9 cellular contexts compared by ENCODE assay signal in the genomic region with DNA sequence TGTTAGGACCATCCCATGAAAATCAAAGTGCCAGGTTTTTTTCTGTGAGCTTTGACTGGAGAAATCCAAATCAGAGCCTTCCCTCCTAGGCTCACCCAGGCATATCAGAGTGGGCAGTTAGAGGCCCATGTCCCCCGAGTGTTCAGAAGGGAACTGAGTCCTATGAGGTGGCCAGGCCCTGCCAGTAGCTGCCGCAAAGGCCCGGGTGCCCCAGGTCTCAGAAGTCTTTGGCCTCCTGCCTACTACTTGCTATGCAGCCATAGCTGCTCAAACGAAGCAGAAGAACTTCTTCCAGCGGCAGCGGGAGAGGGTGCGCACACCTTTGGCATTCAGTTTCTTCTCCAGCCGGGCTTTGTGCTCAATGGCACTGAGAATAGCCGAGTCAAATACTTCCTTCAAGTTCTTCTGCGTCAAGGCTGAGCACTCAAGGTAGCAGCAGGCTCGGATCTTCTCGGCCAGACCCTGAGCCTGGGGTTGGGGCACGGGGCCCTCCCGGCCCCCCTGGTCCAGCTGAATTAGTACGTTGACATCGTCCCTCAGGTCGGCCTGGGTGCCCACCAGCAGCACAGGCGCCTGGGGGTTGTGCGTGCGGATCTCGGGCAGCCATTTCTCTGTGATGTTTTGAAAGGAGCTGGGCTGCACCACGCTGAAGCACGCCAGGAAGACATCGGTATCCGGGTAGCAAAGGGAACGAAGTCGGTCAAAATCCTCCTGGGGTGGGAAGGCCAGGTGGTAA. TPM values are rescaled to one million over a fixed set of nuclear protein-coding genes. Genes with fewer than 3 reads are reported as not detected.
A peak's percentile ranks its signal among the peaks of the same experiment; 100 is the strongest.
DNase-seq lines count a peak whose midpoint lies in the region; ATAC-seq and TF ChIP-seq lines count a peak whose summit lies in the region.
"Had no signal": no experiment of that assay in that cellular context is flagged by ENCODE, and none has a peak within 500 bp of the region (broad histone marks: within the 10 kb centered on the region; RNA-seq: fewer than 3 reads in every experiment).

No MANE protein-coding gene starts in this region.

- H4K8ac ChIP-seq in neuronal stem cell (ENCODE audit: low read depth, low read length), result no peak overlapping the region

- no peaks in the 10 kb centered on the region for H3K4me1 ChIP-seq in neuronal stem cell (ENCODE audit: control insufficient read depth in 2 of 2, insufficient read depth in 1 of 2, low read depth in 1 of 2, low read length in 2 of 2)

- H3K9ac ChIP-seq in neuronal stem cell (ENCODE audit: low read depth, low read length, poor library complexity), result no peak overlapping the region

- no peak overlapping the region for H2BK5ac ChIP-seq in neuronal stem cell (ENCODE audit: low read length)

- H3K27ac ChIP-seq in neuronal stem cell (replicated peaks; ENCODE audit: low read length), result no peak overlapping the region
- H3K27ac ChIP-seq: SJSA1, upper lobe of right lung had no signal

- H4K91ac ChIP-seq in neuronal stem cell (ENCODE audit: low read depth, low read length, poor library complexity), result no peak overlapping the region

- no peak overlapping the region for H2BK120ac ChIP-seq in neuronal stem cell (ENCODE audit: low read depth, low read length)

- H3K23ac ChIP-seq in neuronal stem cell (ENCODE audit: low read depth, low read length, poor library complexity), result no peak overlapping the region

- H3K4ac ChIP-seq in neuronal stem cell (ENCODE audit: low read length), result no peak overlapping the region

- H3K79me1 ChIP-seq in neuronal stem cell (ENCODE audit: low read depth, low read length), result no peaks in the 10 kb centered on the region

- no peak overlapping the region for H3K18ac ChIP-seq in neuronal stem cell (ENCODE audit: low read length)

- no CpG with 5 or more reads among the region's 27 CpGs for WGBS in neuronal stem cell (ENCODE audit: extremely low coverage in 2 of 2, insufficient read length in 2 of 2, insufficient replicate concordance in 1 of 2), 2 donors

- H3K14ac ChIP-seq in neuronal stem cell (ENCODE audit: low read length), result no peak overlapping the region

- no peaks in the 10 kb centered on the region for H3K9me3 ChIP-seq in neuronal stem cell (replicated peaks in 1 of 2; ENCODE audit: control insufficient read depth in 2 of 2, insufficient read depth in 1 of 2, low read depth in 1 of 2, low read length in 2 of 2)
- H3K9me3 ChIP-seq: SJSA1, upper lobe of right lung had no signal

- peak; percentile 1 for DNase-seq in H4 (ENCODE audit: low spot score)
- DNase-seq in activated naive CD8-positive, alpha-beta T cell treated with anti-CD3 and anti-CD28 coated beads for 36 hours, result no peak
- DNase-seq in neuronal stem cell (ENCODE audit: low spot score), result no peak
- DNase-seq in kidney glomerular epithelial cell (lab: John Stamatoyannopoulos, UW), result no peak
- DNase-seq in foreskin fibroblast, result no peak

- peak overlapping the region; percentile 97 for H2AFZ ChIP-seq in neuronal stem cell (ENCODE audit: low read length)

- peak overlapping the region; percentile 17 for H2AK5ac ChIP-seq in neuronal stem cell (ENCODE audit: low read depth, low read length)

- H3K36me3 Mint-ChIP-seq in activated naive CD8-positive, alpha-beta T cell treated with anti-CD3 and anti-CD28 coated beads for 36 hours, result no peaks in the 10 kb centered on the region

- no peaks in the 10 kb centered on the region for H3K9me3 Mint-ChIP-seq in activated naive CD8-positive, alpha-beta T cell treated with anti-CD3 and anti-CD28 coated beads for 36 hours

- H3K27ac Mint-ChIP-seq in activated naive CD8-positive, alpha-beta T cell treated with anti-CD3 and anti-CD28 coated beads for 36 hours, result no peak overlapping the region

- peaks cover 0 to 45% (median 18%) of the 10 kb centered on the region in 3 experiments for H3K27me3 ChIP-seq in neuronal stem cell (ENCODE audit: control insufficient read depth in 3 of 3, insufficient read depth in 3 of 3, low read depth in 1 of 3, low read length in 3 of 3)

- no peaks in the 10 kb centered on the region for H3K36me3 ChIP-seq in neuronal stem cell (replicated peaks in 1 of 2; ENCODE audit: control insufficient read depth in 2 of 2, insufficient read depth in 2 of 2, low read length in 2 of 2)
- H3K36me3 ChIP-seq: SJSA1, upper lobe of right lung had no signal

- no peak overlapping the region for H3K4me3 ChIP-seq in neuronal stem cell (ENCODE audit: low read length in 2 of 2)
- peak overlapping the region in 1 of 2 donors; percentile 44 for H3K4me3 ChIP-seq in foreskin fibroblast (ENCODE audit: low read depth in 1 of 2, low read length in 2 of 2)

- H3K27me3 Mint-ChIP-seq in activated naive CD8-positive, alpha-beta T cell treated with anti-CD3 and anti-CD28 coated beads for 36 hours, result peaks cover 17% of the 10 kb centered on the region

- no peak overlapping the region for H2BK12ac ChIP-seq in neuronal stem cell (ENCODE audit: low read length)

- H3K4me2 ChIP-seq in neuronal stem cell (ENCODE audit: insufficient read depth, low read length, poor library complexity, severe bottlenecking), result peak overlapping the region; percentile 87

- TF ChIP-seq CTCF in foreskin fibroblast (IDR thresholded peaks at IDR 0.05; ENCODE audit: low read depth, low read length), result no peak

- H2BK15ac ChIP-seq in neuronal stem cell (ENCODE audit: low read length), result no peak overlapping the region

- peaks cover 18% of the 10 kb centered on the region for H3K4me1 Mint-ChIP-seq in activated naive CD8-positive, alpha-beta T cell treated with anti-CD3 and anti-CD28 coated beads for 36 hours

- H3K4me3 Mint-ChIP-seq in activated naive CD8-positive, alpha-beta T cell treated with anti-CD3 and anti-CD28 coated beads for 36 hours, result peak overlapping the region; percentile 10

- ATAC-seq in HG02571 (IDR thresholded peaks at IDR 0.05; ENCODE audit: unreplicated experiment), result no peak

RNA-seq across cellular contexts. Expression of a gene that starts 1.1 kb away (rescaled TPM):
- total RNA-seq in H4 (2014; rRNA removed; shearing (Covaris generic)), result 0.41 TPM in 1 of 2 replicates, not detected in the other
- total RNA-seq in activated naive CD8-positive, alpha-beta T cell treated with anti-CD3 and anti-CD28 coated beads for 36 hours, result under 1 TPM; 0.45 to 0.50 TPM
- polyA plus RNA-seq in neuronal stem cell (2013, experiment 1 of 2), result 0.38 TPM
- polyA plus RNA-seq in neuronal stem cell (2013, experiment 2 of 2), result 0.37 TPM
- total RNA-seq: SJSA1, upper lobe of right lung had no signal

RNA-seq across cellular contexts. Expression of a gene that starts 21.3 kb away (rescaled TPM):
- 13.3 and 18.5 TPM in 2 replicates for total RNA-seq in H4 (2014; rRNA removed; shearing (Covaris generic))
- total RNA-seq in activated naive CD8-positive, alpha-beta T cell treated with anti-CD3 and anti-CD28 coated beads for 36 hours, result 10 to 100 TPM; 12.1 to 13.2 TPM
- 6.1 TPM for polyA plus RNA-seq in neuronal stem cell (2013, experiment 1 of 2)
- polyA plus RNA-seq in neuronal stem cell (2013, experiment 2 of 2), result 6.0 TPM

RNA-seq across cellular contexts. Expression of a gene that starts 29.1 kb away (rescaled TPM):
- 0.02 TPM in 1 of 2 replicates, not detected in the other for total RNA-seq in H4 (2014; rRNA removed; shearing (Covaris generic))
- total RNA-seq in activated naive CD8-positive, alpha-beta T cell treated with anti-CD3 and anti-CD28 coated beads for 36 hours, result 1 to 10 TPM; 3.4 to 3.5 TPM
- polyA plus RNA-seq in neuronal stem cell (2013, experiment 1 of 2), result 3.1 TPM
- 3.1 TPM for polyA plus RNA-seq in neuronal stem cell (2013, experiment 2 of 2)

RNA-seq across cellular contexts. Expression of a gene that starts 44.5 kb away (rescaled TPM):
- not detected in 2 replicates for total RNA-seq in H4 (2014; rRNA removed; shearing (Covaris generic))
- total RNA-seq in activated naive CD8-positive, alpha-beta T cell treated with anti-CD3 and anti-CD28 coated beads for 36 hours, result not detected
- not detected for polyA plus RNA-seq in neuronal stem cell (2013, experiment 1 of 2)
- polyA plus RNA-seq in neuronal stem cell (2013, experiment 2 of 2), result 0.07 TPM
- total RNA-seq: cerebellum, SJSA1 had no signal

RNA-seq across cellular contexts. Expression of a gene that starts 56.2 kb away (rescaled TPM):
- total RNA-seq in H4 (2014; rRNA removed; shearing (Covaris generic)), result 0.10 TPM in 1 of 2 replicates, not detected in the other
- total RNA-seq in activated naive CD8-positive, alpha-beta T cell treated with anti-CD3 and anti-CD28 coated beads for 36 hours, result not detected
- polyA plus RNA-seq in neuronal stem cell (2013, experiment 1 of 2), result 0.20 TPM
- polyA plus RNA-seq in neuronal stem cell (2013, experiment 2 of 2), result 0.21 TPM
- total RNA-seq: SJSA1 had no signal
